Comparison of ENCODE assay signal across 17 cellular contexts in genomic region chr17:65028537-65028843, GRCh38. TPM values are rescaled to one million over a fixed set of nuclear protein-coding genes. Genes with fewer than 3 reads are reported as not detected.
A peak's percentile ranks its signal among the peaks of the same experiment; 100 is the strongest.
DNase-seq lines count a peak whose midpoint lies in the region; ATAC-seq and TF ChIP-seq lines count a peak whose summit lies in the region.
"Had no signal": no experiment of that assay in that cellular context is flagged by ENCODE, and none has a peak within 500 bp of the region (broad histone marks: within the 10 kb centered on the region; RNA-seq: fewer than 3 reads in every experiment).

No MANE protein-coding gene starts in this region.

- H3K4me2 ChIP-seq in BLaER1 treated with 17β-estradiol and CSF1 and Interleukin-3, amounts not matched to agents 10 nM and 100 nM: peak overlapping the region in 8 of 11 experiments; percentile 56 to 92 (median 78); a peak in 11 of 22 replicates
- H3K4me2 ChIP-seq in DOHH2 (ENCODE audit: low read length): peak overlapping the region; percentile 87

- no peaks in the 10 kb centered on the region for H3K27me3 Mint-ChIP-seq in activated CD4-positive, alpha-beta memory T cell treated with anti-CD3 and anti-CD28 coated beads for 36 hours
- H3K27me3 Mint-ChIP-seq in memory B cell: no peaks in the 10 kb centered on the region

- H3K36me3 ChIP-seq in BLaER1 treated with 17β-estradiol and CSF1 and Interleukin-3, amounts not matched to agents 10 nM and 100 nM: peaks cover 26 to 59% (median 44%) of the 10 kb centered on the region in 11 experiments; a peak in 20 of 22 replicates
- peaks cover 84% of the 10 kb centered on the region for H3K36me3 ChIP-seq in DOHH2 (ENCODE audit: control insufficient read depth, low read length)
- H3K36me3 ChIP-seq: ascending aorta, colonic mucosa, HAP-1, stomach had no signal

- H3F3A ChIP-seq in DOHH2 (ENCODE audit: control insufficient read depth, insufficient read depth): peaks cover 67% of the 10 kb centered on the region

- ATAC-seq in memory B cell (ENCODE audit: low read depth) (no peak), GM21381 (IDR thresholded peaks at IDR 0.05; ENCODE audit: unreplicated experiment) (no peak), HG02973 (IDR thresholded peaks at IDR 0.05; ENCODE audit: unreplicated experiment) (no peak)

- H3K9me3 Mint-ChIP-seq in activated CD4-positive, alpha-beta memory T cell treated with anti-CD3 and anti-CD28 coated beads for 36 hours: no peaks in the 10 kb centered on the region
- H3K9me3 Mint-ChIP-seq in memory B cell: peaks cover 3% of the 10 kb centered on the region

- intact Hi-C loops in activated CD4-positive, alpha-beta memory T cell treated with anti-CD3 and anti-CD28 coated beads for 36 hours (cut with micrococcal nuclease): loop anchor here (1.0 kb wide), 1 partner anchor 11 kb away; no protein-coding TSS in a partner anchor

- H3K79me2 ChIP-seq in DOHH2 (ENCODE audit: control insufficient read depth, low read length): peaks cover 100% of the 10 kb centered on the region

- peak overlapping the region; percentile 36 for H3K4me3 Mint-ChIP-seq in activated CD4-positive, alpha-beta memory T cell treated with anti-CD3 and anti-CD28 coated beads for 36 hours
- peak overlapping the region; percentile 28 for H3K4me3 Mint-ChIP-seq in memory B cell

- H3K27ac Mint-ChIP-seq in activated CD4-positive, alpha-beta memory T cell treated with anti-CD3 and anti-CD28 coated beads for 36 hours: peak overlapping the region; percentile 96
- peak overlapping the region; percentile 94 for H3K27ac Mint-ChIP-seq in memory B cell

- POLR2A ChIA-PET in activated CD4-positive, alpha-beta memory T cell treated with anti-CD3 and anti-CD28 coated beads for 36 hours (lab: Charles Lee): interaction anchor here (0.6 to 1.9 kb wide), 5 partner anchors 10 to 54 kb away, joined by 3 to 10 read pairs (median 6); no protein-coding TSS in a partner anchor

- no peak for TF ChIP-seq CTCF in DOHH2 (IDR thresholded peaks at IDR 0.05; ENCODE audit: low read depth, low read length, poor library complexity, severe bottlenecking)

- H3K36me3 Mint-ChIP-seq in activated CD4-positive, alpha-beta memory T cell treated with anti-CD3 and anti-CD28 coated beads for 36 hours: peaks cover 13% of the 10 kb centered on the region
- peaks cover 6% of the 10 kb centered on the region for H3K36me3 Mint-ChIP-seq in memory B cell

- H3K27ac ChIP-seq in BLaER1 treated with 17β-estradiol and CSF1 and Interleukin-3, amounts not matched to agents 10 nM and 100 nM: peak overlapping the region in 4 of 11 experiments; percentile 60 to 76 (median 68); a peak in 6 of 22 replicates
- H3K27ac ChIP-seq in DOHH2 (ENCODE audit: low read depth, low read length): peak overlapping the region; percentile 96
- H3K27ac ChIP-seq: colonic mucosa, SJCRH30 had no signal

- peaks cover 23 to 100% (median 74%) of the 10 kb centered on the region in 11 experiments; a peak in 21 of 22 replicates for H4K20me1 ChIP-seq in BLaER1 treated with 17β-estradiol and CSF1 and Interleukin-3, amounts not matched to agents 10 nM and 100 nM
- no peaks in the 10 kb centered on the region for H4K20me1 ChIP-seq in DOHH2 (ENCODE audit: control insufficient read depth, insufficient read depth, low read depth, low read length)

- 0 out of 22 replicates have a peak overlapping the region, but pooled peaks of 1 of the 11 experiments have one; percentile 62 for H3K9ac ChIP-seq in BLaER1 treated with 17β-estradiol and CSF1 and Interleukin-3, amounts not matched to agents 10 nM and 100 nM

- H3K27me3 ChIP-seq in BLaER1 treated with 17β-estradiol and CSF1 and Interleukin-3, amounts not matched to agents 10 nM and 100 nM: no peaks in the 10 kb centered on the region
- no peaks in the 10 kb centered on the region for H3K27me3 ChIP-seq in DOHH2 (ENCODE audit: control insufficient read depth, low read length)
- H3K27me3 ChIP-seq: ascending aorta, colonic mucosa, SJCRH30, stomach had no signal

- H3K4me1 Mint-ChIP-seq in activated CD4-positive, alpha-beta memory T cell treated with anti-CD3 and anti-CD28 coated beads for 36 hours (ENCODE audit: low read depth): peaks cover 76% of the 10 kb centered on the region
- H3K4me1 Mint-ChIP-seq in memory B cell: peaks cover 38% of the 10 kb centered on the region

- H3K4me1 ChIP-seq in BLaER1 treated with 17β-estradiol and CSF1 and Interleukin-3, amounts not matched to agents 10 nM and 100 nM: peaks cover 52 to 100% (median 64%) of the 10 kb centered on the region in 10 experiments
- H3K4me1 ChIP-seq in DOHH2 (ENCODE audit: control insufficient read depth, low read length): peaks cover 100% of the 10 kb centered on the region

- peak; percentile 26 for DNase-seq in activated CD4-positive, alpha-beta memory T cell treated with anti-CD3 and anti-CD28 coated beads for 36 hours
- DNase-seq in memory B cell (ENCODE audit: low spot score in 2 of 2) (no peak), HuH-7.5 (ENCODE audit: low spot score) (no peak), activated gamma-delta T cell treated with Interleukin-2 at 50 U/mL for 16 hours (no peak)
- DNase-seq: activated CD8-positive, alpha-beta memory T cell treated with anti-CD3 and anti-CD28 coated beads, Interleukin-2, amount 50 U/mL, for 4 hours; colonic mucosa; islet precursor cell; NCI-H1105 treated with DMSO at 0.1 percent for 48 hours; NCI-H2227 treated with DMSO at 0.1 percent for 48 hours; SJCRH30; stomach had no signal

- H3K9me2 ChIP-seq in DOHH2 (replicated peaks; ENCODE audit: control insufficient read depth, low read length): no peaks in the 10 kb centered on the region

- CTCF ChIA-PET in activated CD4-positive, alpha-beta memory T cell treated with anti-CD3 and anti-CD28 coated beads for 36 hours (lab: Charles Lee): interaction anchor here (0.6 to 2.2 kb wide), 8 partner anchors 10 to 109 kb away, joined by 3 to 12 read pairs (median 4); partner anchors contain the start of gene RGS9

- no peak overlapping the region for H3K4me3 ChIP-seq in BLaER1 treated with 17β-estradiol and CSF1 and Interleukin-3, amounts not matched to agents 10 nM and 100 nM
- H3K4me3 ChIP-seq in DOHH2 (ENCODE audit: low read length): peak overlapping the region; percentile 68
- H3K4me3 ChIP-seq: ascending aorta, colonic mucosa, HAP-1, SJCRH30, stomach had no signal

- no peaks in the 10 kb centered on the region; a peak in 1 of 22 replicates for H3K9me3 ChIP-seq in BLaER1 treated with 17β-estradiol and CSF1 and Interleukin-3, amounts not matched to agents 10 nM and 100 nM (replicated peaks in 1 of 11)
- no peaks in the 10 kb centered on the region for H3K9me3 ChIP-seq in DOHH2 (ENCODE audit: control insufficient read depth, insufficient read depth, low read length)
- H3K9me3 ChIP-seq: ascending aorta, colonic mucosa, HAP-1, SJCRH30, stomach had no signal

RNA-seq across cellular contexts. Expression of gene GNA13, which starts 28.1 kb away (rescaled TPM):
- total RNA-seq in activated CD4-positive, alpha-beta memory T cell treated with anti-CD3 and anti-CD28 coated beads for 36 hours: 10 to 100 TPM; 55.4 to 55.7 TPM
